Comparison of ENCODE assay signal across 12 cellular contexts in genomic region chr9:89662718-89663246, GRCh38. TPM values are rescaled to one million over a fixed set of nuclear protein-coding genes. Genes with fewer than 3 reads are reported as not detected.
DNase-seq lines count a peak whose midpoint lies in the region; ATAC-seq and TF ChIP-seq lines count a peak whose summit lies in the region.
"Had no signal": no experiment of that assay in that cellular context is flagged by ENCODE, and none has a peak within 500 bp of the region (broad histone marks: within the 10 kb centered on the region; RNA-seq: fewer than 3 reads in every experiment).

No MANE protein-coding gene starts in this region.

- WGBS in gastroesophageal sphincter (ENCODE audit: low coverage in 1 of 2), 2 donors = no CpG with 5 or more reads among the region's 19 CpGs

- no peak for TF ChIP-seq POLR2A in gastroesophageal sphincter (IDR thresholded peaks at IDR 0.05)

- H3K9me3 ChIP-seq in A673 (ENCODE audit: low read depth, low read length, poor library complexity, severe bottlenecking) (no peaks in the 10 kb centered on the region), SJCRH30 (replicated peaks) (no peaks in the 10 kb centered on the region), gastroesophageal sphincter (no peaks in the 10 kb centered on the region)
- H3K9me3 ChIP-seq: BLaER1 treated with 17β-estradiol and CSF1 and Interleukin-3, amounts not matched to agents 10 nM and 100 nM; mucosa of descending colon had no signal

- DNase-seq in A673 (ENCODE audit: low spot score) (no peak), SJCRH30 (peak in 1 of 2 experiments; percentile 48), GDM1 (lab: John Stamatoyannopoulos, UW) (no peak)
- DNase-seq in activated CD4-positive, alpha-beta T cell treated with anti-CD3 and anti-CD28 coated beads, Interleukin-2, amount 50 U/mL, for 48 hours = no peak
- no peak for DNase-seq in activated CD4-positive, alpha-beta T cell treated with anti-CD3 and anti-CD28 coated beads, Interleukin-2, amount 50 U/mL, for 1 hour
- DNase-seq: activated CD8-positive, alpha-beta memory T cell treated with anti-CD3 and anti-CD28 coated beads, Interleukin-2, amount 50 U/mL, for 4 hours; T1000 had no signal

- intact Hi-C loops in A673 (cut with micrococcal nuclease; ENCODE audit: unreplicated experiment) = no loop called here

- no peak for TF ChIP-seq CTCF in A673 (conservative IDR thresholded peaks at IDR 0.05; ENCODE audit: low read depth, low read length)
- no peak for TF ChIP-seq CTCF in gastroesophageal sphincter (IDR thresholded peaks at IDR 0.05)

- peak overlapping the region; percentile 42 for H3K27ac ChIP-seq in A673 (ENCODE audit: low read depth, low read length, poor library complexity, severe bottlenecking)
- peak overlapping the region; percentile 51 for H3K27ac ChIP-seq in SJCRH30
- H3K27ac ChIP-seq in gastroesophageal sphincter = peak overlapping the region in 3 of 4 donors; percentile 65 to 80 (median 75)
- peak overlapping the region; percentile 78 for H3K27ac ChIP-seq in rectal smooth muscle tissue (ENCODE audit: low read depth, low read length)
- H3K27ac ChIP-seq: BLaER1 treated with 17β-estradiol and CSF1 and Interleukin-3, amounts not matched to agents 10 nM and 100 nM had no signal

- CTCF ChIA-PET in A673 (lab: Charles Lee) = no interaction called here

- H3K4me1 ChIP-seq in A673 (ENCODE audit: insufficient read depth, low read length, poor library complexity, severe bottlenecking) (peaks cover 5% of the 10 kb centered on the region), SJCRH30 (peaks cover 17% of the 10 kb centered on the region), gastroesophageal sphincter (peaks cover 0 to 38% (median 19%) of the 10 kb centered on the region in 3 donors), rectal smooth muscle tissue (ENCODE audit: control insufficient read depth, insufficient read depth, low read length) (peaks cover 10% of the 10 kb centered on the region)

- no peak for TF ChIP-seq EP300 in gastroesophageal sphincter (IDR thresholded peaks at IDR 0.05)

- H3K9ac ChIP-seq in rectal smooth muscle tissue (ENCODE audit: low read length) = no peak overlapping the region
- H3K9ac ChIP-seq: BLaER1 treated with 17β-estradiol and CSF1 and Interleukin-3, amounts not matched to agents 10 nM and 100 nM had no signal

- no TSS peak for BruUV-seq in A673 (replicated peaks; lab: Mats Ljungman, UMichigan)

- H3K4me3 ChIP-seq in A673 (ENCODE audit: low read depth, low read length, poor library complexity, severe bottlenecking) (no peak overlapping the region), SJCRH30 (peak overlapping the region; percentile 56), gastroesophageal sphincter (no peak overlapping the region), rectal smooth muscle tissue (ENCODE audit: low read length) (no peak overlapping the region)
- H3K4me3 ChIP-seq: BLaER1 treated with 17β-estradiol and CSF1 and Interleukin-3, amounts not matched to agents 10 nM and 100 nM had no signal

- H3K36me3 ChIP-seq in A673 (ENCODE audit: insufficient read depth, low read length, poor library complexity, severe bottlenecking) (no peaks in the 10 kb centered on the region), SJCRH30 (no peaks in the 10 kb centered on the region), gastroesophageal sphincter (no peaks in the 10 kb centered on the region), rectal smooth muscle tissue (ENCODE audit: control insufficient read depth, insufficient read depth, low read length) (no peaks in the 10 kb centered on the region)
- H3K36me3 ChIP-seq: BLaER1 treated with 17β-estradiol and CSF1 and Interleukin-3, amounts not matched to agents 10 nM and 100 nM had no signal

- POLR2A ChIA-PET in A673 (lab: Charles Lee; ENCODE audit: low non-redundant PET) = no interaction called here

- no peak for ATAC-seq in gastroesophageal sphincter
- no peak for ATAC-seq in GM19452 (IDR thresholded peaks at IDR 0.05; ENCODE audit: unreplicated experiment)

- no peaks in the 10 kb centered on the region for H3K27me3 ChIP-seq in A673 (replicated peaks; ENCODE audit: insufficient read depth, low read depth, low read length, poor library complexity)
- H3K27me3 ChIP-seq in SJCRH30 = no peaks in the 10 kb centered on the region
- no peaks in the 10 kb centered on the region for H3K27me3 ChIP-seq in gastroesophageal sphincter
- no peaks in the 10 kb centered on the region for H3K27me3 ChIP-seq in rectal smooth muscle tissue (ENCODE audit: control insufficient read depth, insufficient read depth, low read length)
- H3K27me3 ChIP-seq: BLaER1 treated with 17β-estradiol and CSF1 and Interleukin-3, amounts not matched to agents 10 nM and 100 nM had no signal

RNA-seq across cellular contexts. Expression of gene GADD45G, which starts 58.0 kb away (rescaled TPM):
- total RNA-seq in A673 (2021) = 0.39 and 0.98 TPM in 2 replicates
- 23.2 and 23.5 TPM in 2 replicates for total RNA-seq in SJCRH30 (2014; rRNA removed; shearing (Covaris generic))
- 100 to 1,000 TPM in 1 of 4 donors, 10 to 100 TPM in 3; 63.5 to 150 (median 91.8) TPM for total RNA-seq in gastroesophageal sphincter

Comparison
In these comparisons a context has a peak if more than half of its experiments do, and no peak if none do; other contexts are left out.
1. RNA of gene GADD45G, which starts 58.0 kb away (total RNA-seq): 63.5 to 150 TPM in gastroesophageal sphincter and 23.2 to 23.5 TPM in SJCRH30; 0.39 to 0.98 TPM in A673; every median in the first group is over 10 times any median in the second.
2. Peak in every context shown above with its lines, with median percentiles within 50 percentile points of each other: H3K27ac ChIP-seq.